8 cellular contexts compared by ENCODE assay signal in the genomic region with DNA sequence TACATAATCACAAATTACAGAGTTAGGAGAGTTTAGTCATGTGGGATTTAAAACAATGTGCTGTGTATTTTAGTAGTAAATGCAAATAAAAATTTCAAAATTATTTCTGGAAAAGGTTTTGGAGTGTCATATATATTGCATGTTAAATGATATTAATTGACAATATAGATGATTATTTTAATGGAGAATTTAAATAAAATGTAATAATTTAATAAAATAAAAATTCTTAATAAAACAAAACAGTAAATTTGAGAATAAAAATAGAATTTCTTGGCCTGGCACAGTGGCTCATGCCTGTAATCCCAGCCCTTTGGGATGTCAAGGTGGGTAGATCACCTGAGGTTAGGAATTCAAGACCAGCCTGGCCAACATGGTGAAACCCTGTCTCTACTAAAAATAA.
"Had no signal": no experiment of that assay in that cellular context is flagged by ENCODE, and none has a peak within 500 bp of the region (broad histone marks: within the 10 kb centered on the region; RNA-seq: fewer than 3 reads in every experiment).

No MANE protein-coding gene starts in this region.

- FAIRE-seq: G401.6, GM12878, GM12891, GM12892, GM18507, GM19239 had no signal

- DNase-seq: GDM1, GF-D8 had no signal

- H3K4me3 ChIP-seq: GM12878 had no signal

- ATAC-seq: GM12878 had no signal
